ENCODE assay signal across 22 cellular contexts in genomic region chr3:181752202-181752671, GRCh38. TPM values are rescaled to one million over a fixed set of nuclear protein-coding genes. Genes with fewer than 3 reads are reported as not detected.
DNase-seq lines count a peak whose midpoint lies in the region; ATAC-seq and TF ChIP-seq lines count a peak whose summit lies in the region.
"Had no signal": no experiment of that assay in that cellular context is flagged by ENCODE, and none has a peak within 500 bp of the region (broad histone marks: within the 10 kb centered on the region; RNA-seq: fewer than 3 reads in every experiment).

No MANE protein-coding gene starts in this region.

- peaks cover 0 to 36% (median 3%) of the 10 kb centered on the region in 4 donors for H3K27me3 ChIP-seq in esophagus muscularis mucosa

- H3K27ac ChIP-seq in SK-N-MC (peak overlapping the region; percentile 2; the same call in 1 of the 2 replicates), esophagus muscularis mucosa (replicated peaks in 1 of 4) (no peak overlapping the region)
- H3K27ac ChIP-seq: epithelial cell of prostate, parathyroid adenoma, WERI-Rb-1 had no signal

- H3K9me3 ChIP-seq in SK-N-MC (ENCODE audit: low read depth, low read length) (no peaks in the 10 kb centered on the region), esophagus muscularis mucosa (no peaks in the 10 kb centered on the region)

- no peaks in the 10 kb centered on the region for H3K4me1 ChIP-seq in esophagus muscularis mucosa
- H3K4me1 ChIP-seq: parathyroid adenoma had no signal

- H3K9ac ChIP-seq in SK-N-MC (ENCODE audit: insufficient read length), result no peak overlapping the region
- H3K9ac ChIP-seq: parathyroid adenoma had no signal

- DNase-seq in SHP77 (lab: John Stamatoyannopoulos, UW) (peak; percentile 24 to 29), SHP77 treated with DMSO at 0.1 percent for 48 hours (lab: John Stamatoyannopoulos, UW) (no peak), SK-N-MC (ENCODE audit: low read depth, low spot score) (no peak), hippocampal formation (lab: John Stamatoyannopoulos, UW) (peak; percentile 52 to 87), esophagus muscularis mucosa (ENCODE audit: extremely low spot score) (no peak), NCI-H446 (lab: John Stamatoyannopoulos, UW) (no peak)
- DNase-seq in stimulated activated CD4-positive, alpha-beta T cell treated with anti-CD3 and anti-CD28 coated beads, Interleukin-2, amount 100 ng/mL, for 24 hours, result no peak
- DNase-seq: ACHN; CD8-positive, alpha-beta T cell; cortex of kidney; MV-4-11; NCI-H226; small intestine; T-cell; WERI-Rb-1 had no signal

- no peak for ATAC-seq in activated CD4-positive, CD25-positive, alpha-beta regulatory T cell treated with anti-CD3 and anti-CD28 coated beads, Interleukin-2, amount 50 U/mL, for 24 hours
- ATAC-seq: CD8-positive, alpha-beta T cell; HepG2; T-cell had no signal

- no peaks in the 10 kb centered on the region for H3K36me3 ChIP-seq in SK-N-MC (ENCODE audit: insufficient read depth, low read length)
- H3K36me3 ChIP-seq in esophagus muscularis mucosa, result no peaks in the 10 kb centered on the region
- H3K36me3 ChIP-seq: WERI-Rb-1 had no signal

- intact Hi-C loops in esophagus muscularis mucosa (cut with DNase I), result no loop called here

- no peak for TF ChIP-seq EP300 in esophagus muscularis mucosa (IDR thresholded peaks at IDR 0.05)

- no peak for TF ChIP-seq POLR2A in esophagus muscularis mucosa (IDR thresholded peaks at IDR 0.05; ENCODE audit: low read depth)

- TF ChIP-seq CTCF in esophagus muscularis mucosa (IDR thresholded peaks at IDR 0.05), result no peak

- WGBS in esophagus muscularis mucosa, result 85% methylated on average over 5 of the region's 5 CpGs

- no peak overlapping the region for H3K4me3 ChIP-seq in SK-N-MC
- H3K4me3 ChIP-seq in esophagus muscularis mucosa, result no peak overlapping the region

RNA-seq across cellular contexts. Expression of gene SOX2, which starts 40.5 kb away (rescaled TPM):
- 1 to 10 TPM; 2.5 to 7.3 (median 4.0) TPM for total RNA-seq in esophagus muscularis mucosa
- total RNA-seq: activated CD8-positive, alpha-beta memory T cell treated with anti-CD3 and anti-CD28 coated beads for 36 hours; activated T-helper 2 cell treated with anti-CD3 and anti-CD28 coated beads, Interferon-gamma antibody, Interleukin-2, Interleukin-4, amounts not matched to agents 10 μg/mL and 5 μg/mL and 100 μg/mL, durations not matched to agents 14 hours and 24 hours and 36 hours; CD8-positive, alpha-beta T cell; HepG2; myocyte had no signal

Comparison
In these comparisons a context has a peak if more than half of its experiments do, and no peak if none do; other contexts are left out.
1. DNase-seq: peak in SHP77 (2 of 2) and hippocampal formation (2 of 2); none in SHP77 treated with DMSO at 0.1 percent for 48 hours (single experiment), SK-N-MC (single experiment), esophagus muscularis mucosa (single experiment), NCI-H446 (0 of 2) and stimulated activated CD4-positive, alpha-beta T cell treated with anti-CD3 and anti-CD28 coated beads, Interleukin-2, amount 100 ng/mL, for 24 hours (0 of 2).